8 cellular contexts compared by ENCODE assay signal in genomic region chr16:89575247-89576172, GRCh38. TPM values are rescaled to one million over a fixed set of nuclear protein-coding genes. Genes with fewer than 3 reads are reported as not detected.
DNase-seq lines count a peak whose midpoint lies in the region; FAIRE-seq and TF ChIP-seq lines count a peak whose summit lies in the region.

Gene CPNE7, plus strand, starts transcription at chr16:89575758. Its CDS starts 140 bp downstream, at chr16:89575898.

- H3K4me3 ChIP-seq in AG10803 (ENCODE audit: low read length) (peak within 1 kb of the TSS; percentile 47), iPS DF 6.9 (ENCODE audit: low read length) (peak within 1 kb of the TSS; percentile 68; the same call in 1 of the 2 replicates), thymus (ENCODE audit: low read length) (peak within 1 kb of the TSS; percentile 45)

- H3K36me3 ChIP-seq in iPS DF 6.9 (ENCODE audit: control insufficient read depth, insufficient read depth, low read length), result peaks cover 4% of the 10 kb centered on the region
- H3K36me3 ChIP-seq in thymus (ENCODE audit: control insufficient read depth, insufficient read depth), result no peaks in the 10 kb centered on the region

- no peaks in the 10 kb centered on the region for H3K9me3 Mint-ChIP-seq in activated CD4-positive, alpha-beta memory T cell treated with anti-CD3 and anti-CD28 coated beads, Interleukin-2, amount 10 ng/mL, durations not matched to agents 7 days and 5 days

- H3K27me3 ChIP-seq in iPS DF 6.9 (ENCODE audit: control insufficient read depth, insufficient read depth, low read length), result peaks cover 4% of the 10 kb centered on the region; the same call in 1 of the 2 replicates
- H3K27me3 ChIP-seq in thymus (ENCODE audit: control insufficient read depth, insufficient read depth), result peaks cover 35% of the 10 kb centered on the region

- TF ChIP-seq CTCF in AG10803 (conservative IDR thresholded peaks at IDR 0.05; ENCODE audit: low read length), result no peak

- POLR2A ChIA-PET in activated CD4-positive, alpha-beta memory T cell treated with anti-CD3 and anti-CD28 coated beads, Interleukin-2, amount 10 ng/mL, durations not matched to agents 7 days and 5 days (lab: Charles Lee), result interaction anchor here (1.5 kb wide), 1 partner anchor 12 kb away, joined by 6 read pairs; no protein-coding TSS in a partner anchor

- peaks cover 14% of the 10 kb centered on the region for H3K4me1 Mint-ChIP-seq in activated CD4-positive, alpha-beta memory T cell treated with anti-CD3 and anti-CD28 coated beads, Interleukin-2, amount 10 ng/mL, durations not matched to agents 7 days and 5 days

- CTCF ChIA-PET in activated CD4-positive, alpha-beta memory T cell treated with anti-CD3 and anti-CD28 coated beads, Interleukin-2, amount 10 ng/mL, durations not matched to agents 7 days and 5 days (lab: Charles Lee), result interaction anchor here (1.4 kb wide), 1 partner anchor 93 kb away, joined by 3 read pairs; no protein-coding TSS in a partner anchor

- no peak within 1 kb of the TSS for H3K27ac ChIP-seq in iPS DF 6.9 (ENCODE audit: low read length)
- peak within 1 kb of the TSS; percentile 18 for H3K27ac ChIP-seq in thymus (ENCODE audit: low read depth)

- H3K9me3 ChIP-seq in iPS DF 6.9 (ENCODE audit: control insufficient read depth, insufficient read depth, low read length) (no peaks in the 10 kb centered on the region), thymus (ENCODE audit: control insufficient read depth) (no peaks in the 10 kb centered on the region)

- no CpG with 5 or more reads among the region's 105 CpGs for whole genome bisulfite sequencing in iPS DF 6.9 (ENCODE audit: insufficient coverage, insufficient read length)
- 3% methylated on average over 105 of the region's 105 CpGs for WGBS in thymus

- H3K4me1 ChIP-seq in iPS DF 6.9 (ENCODE audit: control insufficient read depth, insufficient read depth, low read length), result peaks cover 2% of the 10 kb centered on the region
- peaks cover 11% of the 10 kb centered on the region for H3K4me1 ChIP-seq in thymus (ENCODE audit: control insufficient read depth, insufficient read depth, low read length)

- H3K36me3 Mint-ChIP-seq in activated CD4-positive, alpha-beta memory T cell treated with anti-CD3 and anti-CD28 coated beads, Interleukin-2, amount 10 ng/mL, durations not matched to agents 7 days and 5 days (ENCODE audit: low read depth), result no peaks in the 10 kb centered on the region

- no peak for FAIRE-seq in urothelium cell line (lab: Jason Lieb, UNC)

- peaks cover 22% of the 10 kb centered on the region for H3K27me3 Mint-ChIP-seq in activated CD4-positive, alpha-beta memory T cell treated with anti-CD3 and anti-CD28 coated beads, Interleukin-2, amount 10 ng/mL, durations not matched to agents 7 days and 5 days

- no peak within 1 kb of the TSS for H3K27ac Mint-ChIP-seq in activated CD4-positive, alpha-beta memory T cell treated with anti-CD3 and anti-CD28 coated beads, Interleukin-2, amount 10 ng/mL, durations not matched to agents 7 days and 5 days

- no peak for DNase-seq in AG10803 (ENCODE audit: low read depth)
- peak; percentile 74 for DNase-seq in GM19238 (ENCODE audit: insufficient read length, low spot score)
- DNase-seq in activated CD4-positive, alpha-beta memory T cell treated with anti-CD3 and anti-CD28 coated beads, Interleukin-2, amount 10 ng/mL, durations not matched to agents 7 days and 5 days, result no peak
- DNase-seq in iPS DF 6.9 (ENCODE audit: low read depth, low spot score), result no peak
- DNase-seq in putamen (ENCODE audit: low spot score), result no peak
- no peak for DNase-seq in activated effector memory CD4-positive, alpha-beta T cell treated with anti-CD3 and anti-CD28 coated beads, Interleukin-2, amount 50 U/mL, for 16 hours
- DNase-seq in urothelium cell line (ENCODE audit: low spot score), result no peak

- peak within 1 kb of the TSS; percentile 17 for H3K4me3 Mint-ChIP-seq in activated CD4-positive, alpha-beta memory T cell treated with anti-CD3 and anti-CD28 coated beads, Interleukin-2, amount 10 ng/mL, durations not matched to agents 7 days and 5 days

RNA-seq across cellular contexts. Expression of gene CPNE7, which starts in this region (rescaled TPM):
- 1 to 10 TPM; 3.3 to 4.4 TPM for total RNA-seq in activated CD4-positive, alpha-beta memory T cell treated with anti-CD3 and anti-CD28 coated beads, Interleukin-2, amount 10 ng/mL, durations not matched to agents 7 days and 5 days
- 9.6 TPM for polyA plus RNA-seq in thymus
